ENCODE assay signal across 17 cellular contexts in genomic region chr4:1044469-1045192, GRCh38. TPM values are rescaled to one million over a fixed set of nuclear protein-coding genes. Genes with fewer than 3 reads are reported as not detected.
DNase-seq lines count a peak whose midpoint lies in the region; TF ChIP-seq lines count a peak whose summit lies in the region.
"Had no signal": no experiment of that assay in that cellular context is flagged by ENCODE, and none has a peak within 500 bp of the region (broad histone marks: within the 10 kb centered on the region; RNA-seq: fewer than 3 reads in every experiment).

No MANE protein-coding gene starts in this region.

- intact Hi-C loops in posterior vena cava (cut with DNase I) = no loop called here

- H3K4me3 ChIP-seq in AG10803 (ENCODE audit: low read length) (no peak overlapping the region), endodermal cell (ENCODE audit: low read length) (no peak overlapping the region)

- no peaks in the 10 kb centered on the region for H3K4me1 ChIP-seq in endodermal cell (ENCODE audit: control insufficient read depth, insufficient read depth, low read length)
- H3K4me1 ChIP-seq: foreskin keratinocyte had no signal

- no peak overlapping the region for H3K27ac ChIP-seq in endodermal cell (ENCODE audit: low read depth, low read length)
- H3K27ac ChIP-seq: foreskin keratinocyte had no signal

- H3K27me3 ChIP-seq in endodermal cell (ENCODE audit: control insufficient read depth, insufficient read depth, low read length, poor library complexity, severe bottlenecking) = peaks cover 62% of the 10 kb centered on the region

- H3K36me3 Mint-ChIP-seq in HFFc6 (ENCODE audit: low read depth) (no peaks in the 10 kb centered on the region), endodermal cell (ENCODE audit: low read depth) (no peaks in the 10 kb centered on the region)
- H3K36me3 Mint-ChIP-seq: activated naive CD4-positive, alpha-beta T cell treated with anti-CD3 and anti-CD28 coated beads, Interleukin-2, amount 50 U/mL, for 24 hours; CD4-positive, CD25-positive, alpha-beta regulatory T cell; stimulated activated memory B cell treated with anti-CD40 and anti-IgM and Interleukin-4, amounts not matched to agents 10 μg/mL and 1 μg/mL and 100 μg/mL, for 72 hours had no signal

- DNase-seq in AG10803 (ENCODE audit: low read depth) (peak; percentile 27), HFFc6 (no peak), endodermal cell (peak; percentile 55), posterior vena cava (ENCODE audit: low spot score) (peak; percentile 74), A172 (ENCODE audit: low spot score) (no peak), NCI-H524 (lab: John Stamatoyannopoulos, UW) (no peak), dermis blood vessel endothelial cell (no peak), RPMI8226 (no peak)
- DNase-seq: foreskin keratinocyte, GF-D8, islet precursor cell, MM.1S had no signal

- 91 to 93% methylated on average over 5 to 12 of the region's 12 CpGs for WGBS in endodermal cell (ENCODE audit: insufficient coverage in 1 of 2, insufficient read length in 1 of 2), 2 experiments

- H3K4me3 Mint-ChIP-seq in HFFc6 (no peak overlapping the region), endodermal cell (no peak overlapping the region)
- H3K4me3 Mint-ChIP-seq: activated naive CD4-positive, alpha-beta T cell treated with anti-CD3 and anti-CD28 coated beads, Interleukin-2, amount 50 U/mL, for 24 hours; CD4-positive, CD25-positive, alpha-beta regulatory T cell; dendritic cell treated with granulocyte-macrophage colony-stimulating factor and Interleukin-4, amounts not matched to agents 40 ng/mL and 50 ng/mL, for 4 days; stimulated activated memory B cell treated with anti-CD40 and anti-IgM and Interleukin-4, amounts not matched to agents 10 μg/mL and 1 μg/mL and 100 μg/mL, for 72 hours had no signal

- no peak for TF ChIP-seq CTCF in AG10803 (conservative IDR thresholded peaks at IDR 0.05; ENCODE audit: low read length)
- no peak for TF ChIP-seq CTCF in HFFc6 (IDR thresholded peaks at IDR 0.05)
- TF ChIP-seq CTCF in endodermal cell (conservative IDR thresholded peaks at IDR 0.05) = no peak

- peak overlapping the region; percentile 92 for H3K27ac Mint-ChIP-seq in HFFc6
- no peak overlapping the region for H3K27ac Mint-ChIP-seq in endodermal cell
- H3K27ac Mint-ChIP-seq: activated naive CD4-positive, alpha-beta T cell treated with anti-CD3 and anti-CD28 coated beads, Interleukin-2, amount 50 U/mL, for 24 hours; CD4-positive, CD25-positive, alpha-beta regulatory T cell; dendritic cell treated with granulocyte-macrophage colony-stimulating factor and Interleukin-4, amounts not matched to agents 40 ng/mL and 50 ng/mL, for 4 days; stimulated activated memory B cell treated with anti-CD40 and anti-IgM and Interleukin-4, amounts not matched to agents 10 μg/mL and 1 μg/mL and 100 μg/mL, for 72 hours had no signal

- H3K9ac ChIP-seq in endodermal cell (ENCODE audit: extremely low read depth, low read length, poor library complexity, severe bottlenecking) = no peak overlapping the region

- H3K36me3 ChIP-seq in endodermal cell (ENCODE audit: control insufficient read depth, insufficient read depth, low read length) = no peaks in the 10 kb centered on the region

- no peaks in the 10 kb centered on the region for H3K9me3 ChIP-seq in endodermal cell (ENCODE audit: control insufficient read depth, low read length)

- H3K27me3 Mint-ChIP-seq in HFFc6 (ENCODE audit: insufficient read depth) (peaks cover 8% of the 10 kb centered on the region), endodermal cell (ENCODE audit: insufficient read depth) (peaks cover 52% of the 10 kb centered on the region)

- H3K4me1 Mint-ChIP-seq in HFFc6 (ENCODE audit: low read depth) (peaks cover 39% of the 10 kb centered on the region), endodermal cell (no peaks in the 10 kb centered on the region)

- no peaks in the 10 kb centered on the region for H3K9me3 Mint-ChIP-seq in HFFc6
- H3K9me3 Mint-ChIP-seq in endodermal cell = peaks cover 2% of the 10 kb centered on the region
- H3K9me3 Mint-ChIP-seq: activated naive CD4-positive, alpha-beta T cell treated with anti-CD3 and anti-CD28 coated beads, Interleukin-2, amount 50 U/mL, for 24 hours; dendritic cell treated with granulocyte-macrophage colony-stimulating factor and Interleukin-4, amounts not matched to agents 40 ng/mL and 50 ng/mL, for 4 days; nephron had no signal

RNA-seq across cellular contexts. Expression of gene FGFRL1, which starts 33.2 kb away (rescaled TPM):
- total RNA-seq in HFFc6 (2021; fragmentation: NEBNext Ultra II Directional; extraction: Animal tissue kit (Norgen Biotek cat#: 25700)) = 10 to 100 TPM; 15.4 to 40.8 (median 17.3) TPM
- total RNA-seq in endodermal cell = 10 to 100 TPM; 51.0 to 93.3 TPM
- 33.2 TPM for polyA plus RNA-seq in endodermal cell (2013, experiment 1 of 2)
- 31.8 TPM for polyA plus RNA-seq in endodermal cell (2013, experiment 2 of 2)
- total RNA-seq in posterior vena cava = 10 to 100 TPM; 16.2 to 20.7 TPM
- total RNA-seq in A172 (2014; rRNA removed; shearing (Covaris generic)) = 85.0 and 102 TPM in 2 replicates
- total RNA-seq in dermis blood vessel endothelial cell = 12.8 and 20.8 TPM in 2 replicates

RNA-seq across cellular contexts. Expression of gene SLC26A1, which starts 51.4 kb away (rescaled TPM):
- total RNA-seq in HFFc6 (2021; fragmentation: NEBNext Ultra II Directional; extraction: Animal tissue kit (Norgen Biotek cat#: 25700)) = under 1 TPM in 3 of 6 experiments, not detected in 3; 0.16 to 0.38 (median 0.19) TPM
- 1 to 10 TPM in 1 of 2 donors, under 1 TPM in 1; 0.55 to 1.0 TPM for total RNA-seq in endodermal cell
- polyA plus RNA-seq in endodermal cell (2013, experiment 1 of 2) = 0.21 TPM
- 0.08 TPM for polyA plus RNA-seq in endodermal cell (2013, experiment 2 of 2)
- total RNA-seq in posterior vena cava = under 1 TPM in 1 of 2 donors, not detected in 1; 0.14 TPM
- 0.41 TPM in 1 of 2 replicates, not detected in the other for total RNA-seq in A172 (2014; rRNA removed; shearing (Covaris generic))
- 0.19 TPM in 1 of 2 replicates, not detected in the other for total RNA-seq in dermis blood vessel endothelial cell
- total RNA-seq: foreskin keratinocyte had no signal
- polyA plus RNA-seq: foreskin keratinocyte had no signal

RNA-seq across cellular contexts. Expression of gene IDUA, which starts 57.8 kb away (rescaled TPM):
- 10 to 100 TPM; 20.9 to 40.3 (median 23.3) TPM for total RNA-seq in HFFc6 (2021; fragmentation: NEBNext Ultra II Directional; extraction: Animal tissue kit (Norgen Biotek cat#: 25700))
- total RNA-seq in endodermal cell (10 to 100 TPM; 22.4 to 25.6 TPM), posterior vena cava (10 to 100 TPM; 19.0 to 29.0 TPM), dermis blood vessel endothelial cell (14.1 and 19.6 TPM in 2 replicates)
- polyA plus RNA-seq in endodermal cell (2013, experiment 1 of 2) = 4.3 TPM
- 3.6 TPM for polyA plus RNA-seq in endodermal cell (2013, experiment 2 of 2)
- total RNA-seq in A172 (2014; rRNA removed; shearing (Covaris generic)) = 14.1 and 16.1 TPM in 2 replicates

Comparison
In these comparisons a context has a peak if more than half of its experiments do, and no peak if none do; other contexts are left out.
1. DNase-seq: peak in AG10803 (single experiment), endodermal cell (single experiment) and posterior vena cava (single experiment); none in HFFc6 (single experiment), A172 (single experiment), NCI-H524 (0 of 2), dermis blood vessel endothelial cell (single experiment) and RPMI8226 (single experiment).